30 cellular contexts compared by ENCODE assay signal in genomic region chr9:89949116-89949515, GRCh38.
"Had no signal": no experiment of that assay in that cellular context is flagged by ENCODE, and none has a peak within 500 bp of the region (broad histone marks: within the 10 kb centered on the region; RNA-seq: fewer than 3 reads in every experiment).

No MANE protein-coding gene starts in this region.

- H3K4me3 ChIP-seq: adrenal gland, body of pancreas, cardiac muscle cell, colonic mucosa, gastrocnemius medialis had no signal

- H3K27ac ChIP-seq: adrenal gland, body of pancreas, cardiac muscle cell, colonic mucosa, foreskin keratinocyte, gastrocnemius medialis had no signal

- H3K4me3 Mint-ChIP-seq: activated CD4-positive, alpha-beta memory T cell treated with anti-CD3 and anti-CD28 coated beads for 36 hours; activated CD4-positive, alpha-beta T cell treated with anti-CD3 and anti-CD28 coated beads for 36 hours; activated CD4-positive, alpha-beta T cell treated with anti-CD3 and anti-CD28 coated beads, Interleukin-2, amount 10 ng/mL, durations not matched to agents 24 days and 14 days; activated CD8-positive, alpha-beta memory T cell treated with anti-CD3 and anti-CD28 coated beads, Interleukin-2, amount 10 ng/mL, durations not matched to agents 7 days and 5 days; activated CD8-positive, alpha-beta T cell treated with anti-CD3 and anti-CD28 coated beads, Interleukin-2, amount 10 ng/mL, durations not matched to agents 7 days and 5 days; activated naive CD4-positive, alpha-beta T cell treated with anti-CD3 and anti-CD28 coated beads for 36 hours; activated naive CD4-positive, alpha-beta T cell treated with anti-CD3 and anti-CD28 coated beads, Interleukin-2, amount 50 U/mL, for 24 hours; activated naive CD8-positive, alpha-beta T cell treated with anti-CD3 and anti-CD28 coated beads for 36 hours; activated naive CD8-positive, alpha-beta T cell treated with anti-CD3 and anti-CD28 coated beads, Interleukin-2, amount 50 U/mL, for 24 hours; activated T-helper 1 cell treated with anti-CD3 and anti-CD28 coated beads, Interleukin-12 subunit alpha, Interleukin-12 subunit beta, Interleukin-2, Interleukin-4 antibody, amounts not matched to agents 30 ng/mL and 10 ng/mL and 1 ng/mL, durations not matched to agents 14 hours and 24 hours and 36 hours had no signal

- H3K27me3 ChIP-seq: adrenal gland, body of pancreas, cardiac muscle cell, colonic mucosa, gastrocnemius medialis had no signal

- H3K9me3 ChIP-seq: adrenal gland, body of pancreas, colonic mucosa, gastrocnemius medialis had no signal

- H3K4me1 Mint-ChIP-seq: activated naive CD4-positive, alpha-beta T cell treated with anti-CD3 and anti-CD28 coated beads, Interleukin-2, amount 50 U/mL, for 24 hours; activated naive CD8-positive, alpha-beta T cell treated with anti-CD3 and anti-CD28 coated beads for 36 hours had no signal

- H3K4me1 ChIP-seq: body of pancreas, colonic mucosa had no signal

- H3K36me3 ChIP-seq: adrenal gland, cardiac muscle cell, colonic mucosa, gastrocnemius medialis had no signal

- DNase-seq: activated CD4-positive, alpha-beta memory T cell treated with anti-CD3 and anti-CD28 coated beads for 36 hours; activated CD4-positive, alpha-beta T cell treated with anti-CD3 and anti-CD28 coated beads for 36 hours; activated CD4-positive, alpha-beta T cell treated with anti-CD3 and anti-CD28 coated beads, Interleukin-2, amount 10 ng/mL, durations not matched to agents 24 days and 14 days; activated CD4-positive, CD25-positive, alpha-beta regulatory T cell; activated CD4-positive, CD25-positive, alpha-beta regulatory T cell treated with anti-CD3 and anti-CD28 coated beads, Interleukin-2, amount 50 U/mL, for 72 hours; activated CD8-positive, alpha-beta memory T cell treated with anti-CD3 and anti-CD28 coated beads, Interleukin-2, amount 10 ng/mL, durations not matched to agents 7 days and 5 days; activated CD8-positive, alpha-beta memory T cell treated with anti-CD3 and anti-CD28 coated beads, Interleukin-2, amount 50 U/mL, for 4 hours; activated CD8-positive, alpha-beta T cell treated with anti-CD3 and anti-CD28 coated beads, Interleukin-2, amount 10 ng/mL, durations not matched to agents 7 days and 5 days; activated effector memory CD4-positive, alpha-beta T cell treated with anti-CD3 and anti-CD28 coated beads, Interleukin-2, amount 50 U/mL, for 16 hours; activated naive CD4-positive, alpha-beta T cell treated with anti-CD3 and anti-CD28 coated beads for 36 hours; activated naive CD8-positive, alpha-beta T cell treated with anti-CD3 and anti-CD28 coated beads for 36 hours; activated naive CD8-positive, alpha-beta T cell treated with anti-CD3 and anti-CD28 coated beads, Interleukin-2, amount 50 U/mL, for 24 hours; activated T-cell treated with anti-CD3 and anti-CD28 coated beads, Interleukin-2, amount 50 U/mL, for 1 hour; activated T-cell treated with anti-CD3 and anti-CD28 coated beads, Interleukin-2, amount 50 U/mL, for 48 hours; adrenal gland; amygdala; aorta; body of pancreas; central memory CD4-positive, alpha-beta T cell; cerebellar nuclear complex; colonic mucosa; effector CD8-positive, alpha-beta T cell; foreskin keratinocyte; gastrocnemius medialis; glutamatergic neuron; T-helper 2 cell had no signal

- H3K27ac Mint-ChIP-seq: activated CD4-positive, alpha-beta memory T cell treated with anti-CD3 and anti-CD28 coated beads for 36 hours; activated CD4-positive, alpha-beta T cell treated with anti-CD3 and anti-CD28 coated beads for 36 hours; activated CD4-positive, alpha-beta T cell treated with anti-CD3 and anti-CD28 coated beads, Interleukin-2, amount 10 ng/mL, durations not matched to agents 24 days and 14 days; activated CD8-positive, alpha-beta memory T cell treated with anti-CD3 and anti-CD28 coated beads, Interleukin-2, amount 10 ng/mL, durations not matched to agents 7 days and 5 days; activated CD8-positive, alpha-beta T cell treated with anti-CD3 and anti-CD28 coated beads, Interleukin-2, amount 10 ng/mL, durations not matched to agents 7 days and 5 days; activated naive CD4-positive, alpha-beta T cell treated with anti-CD3 and anti-CD28 coated beads for 36 hours; activated naive CD4-positive, alpha-beta T cell treated with anti-CD3 and anti-CD28 coated beads, Interleukin-2, amount 50 U/mL, for 24 hours; activated naive CD8-positive, alpha-beta T cell treated with anti-CD3 and anti-CD28 coated beads for 36 hours; activated naive CD8-positive, alpha-beta T cell treated with anti-CD3 and anti-CD28 coated beads, Interleukin-2, amount 50 U/mL, for 24 hours; activated T-helper 1 cell treated with anti-CD3 and anti-CD28 coated beads, Interleukin-12 subunit alpha, Interleukin-12 subunit beta, Interleukin-2, Interleukin-4 antibody, amounts not matched to agents 30 ng/mL and 10 ng/mL and 1 ng/mL, durations not matched to agents 14 hours and 24 hours and 36 hours; activated T-helper 2 cell treated with anti-CD3 and anti-CD28 coated beads, Interferon-gamma antibody, Interleukin-2, Interleukin-4, amounts not matched to agents 10 μg/mL and 5 μg/mL and 100 μg/mL, durations not matched to agents 14 hours and 24 hours and 36 hours had no signal

- H3K9me3 Mint-ChIP-seq: activated naive CD4-positive, alpha-beta T cell treated with anti-CD3 and anti-CD28 coated beads for 36 hours; activated naive CD4-positive, alpha-beta T cell treated with anti-CD3 and anti-CD28 coated beads, Interleukin-2, amount 50 U/mL, for 24 hours; activated naive CD8-positive, alpha-beta T cell treated with anti-CD3 and anti-CD28 coated beads for 36 hours; activated T-helper 1 cell treated with anti-CD3 and anti-CD28 coated beads, Interleukin-12 subunit alpha, Interleukin-12 subunit beta, Interleukin-2, Interleukin-4 antibody, amounts not matched to agents 30 ng/mL and 10 ng/mL and 1 ng/mL, durations not matched to agents 14 hours and 24 hours and 36 hours had no signal

- H3K27me3 Mint-ChIP-seq: activated CD8-positive, alpha-beta memory T cell treated with anti-CD3 and anti-CD28 coated beads, Interleukin-2, amount 10 ng/mL, durations not matched to agents 7 days and 5 days; activated naive CD4-positive, alpha-beta T cell treated with anti-CD3 and anti-CD28 coated beads, Interleukin-2, amount 50 U/mL, for 24 hours had no signal

- H3K36me3 Mint-ChIP-seq: activated CD4-positive, alpha-beta memory T cell treated with anti-CD3 and anti-CD28 coated beads for 36 hours; activated naive CD4-positive, alpha-beta T cell treated with anti-CD3 and anti-CD28 coated beads, Interleukin-2, amount 50 U/mL, for 24 hours; activated naive CD8-positive, alpha-beta T cell treated with anti-CD3 and anti-CD28 coated beads for 36 hours had no signal
